Comparison of ENCODE assay signal across 24 cellular contexts in the genomic region with DNA sequence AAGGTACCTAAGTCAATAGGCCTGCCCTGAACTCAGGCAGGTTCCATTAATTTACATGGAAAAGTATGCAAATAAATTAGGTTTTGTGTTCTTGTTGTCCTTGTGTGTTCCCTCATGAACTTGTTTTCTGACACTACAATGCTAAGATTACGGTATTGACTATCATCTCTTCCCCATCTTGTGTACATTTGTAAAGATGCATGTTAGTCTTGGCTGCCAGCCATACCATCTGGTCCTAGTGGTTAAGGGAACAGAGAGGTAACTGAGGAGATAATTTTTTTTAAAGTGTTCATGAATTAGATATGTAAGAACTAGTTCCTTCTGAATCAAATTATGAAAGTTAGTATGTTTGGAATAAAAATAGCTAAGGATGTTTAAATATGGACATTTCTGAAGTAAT.
DNase-seq lines count a peak whose midpoint lies in the region; FAIRE-seq and TF ChIP-seq lines count a peak whose summit lies in the region.
"Had no signal": no experiment of that assay in that cellular context is flagged by ENCODE, and none has a peak within 500 bp of the region (broad histone marks: within the 10 kb centered on the region; RNA-seq: fewer than 3 reads in every experiment).

No MANE protein-coding gene starts in this region.

- H3K27me3 ChIP-seq in esophagus muscularis mucosa (no peaks in the 10 kb centered on the region), GM23248 (replicated peaks; ENCODE audit: insufficient read depth) (no peaks in the 10 kb centered on the region)
- H3K27me3 ChIP-seq: BLaER1, right atrium auricular region, upper lobe of left lung had no signal

- H2AFZ ChIP-seq in GM23248: no peak overlapping the region

- FAIRE-seq in islet of Langerhans (lab: Jason Lieb, UNC): peak; percentile 13

- no peak for TF ChIP-seq POLR2A in esophagus muscularis mucosa (IDR thresholded peaks at IDR 0.05; ENCODE audit: low read depth)

- H3K4me3 ChIP-seq in esophagus muscularis mucosa (no peak overlapping the region), GM23248 (no peak overlapping the region)
- H3K4me3 ChIP-seq: BLaER1, mucosa of descending colon, right atrium auricular region, upper lobe of left lung had no signal

- H3K36me3 ChIP-seq in esophagus muscularis mucosa: no peaks in the 10 kb centered on the region
- no peaks in the 10 kb centered on the region for H3K36me3 ChIP-seq in GM23248 (ENCODE audit: low read depth)
- H3K36me3 ChIP-seq: BLaER1, right atrium auricular region, upper lobe of left lung had no signal

- no peak overlapping the region for H3K4me2 ChIP-seq in GM23248 (ENCODE audit: unreplicated experiment)
- H3K4me2 ChIP-seq: BLaER1 had no signal

- in situ Hi-C loops in GM23248 (cut with MboI): no loop called here

- DNase-seq in DMS 273 (lab: John Stamatoyannopoulos, UW; ENCODE audit: unreplicated experiment): peak; percentile 22
- no peak for DNase-seq in DMS 273 treated with DMSO at 0.1 percent for 48 hours (lab: John Stamatoyannopoulos, UW)
- peak; percentile 75 to 84 for DNase-seq in NCI-H524 (lab: John Stamatoyannopoulos, UW)
- peak; percentile 28 for DNase-seq in amniotic epithelial cell (ENCODE audit: low read depth)
- no peak for DNase-seq in esophagus muscularis mucosa (ENCODE audit: extremely low spot score)
- DNase-seq in GM23248: no peak
- DNase-seq in T-helper 1 cell: no peak
- DNase-seq: activated CD8-positive, alpha-beta T cell treated with anti-CD3 and anti-CD28 coated beads for 36 hours; activated naive CD8-positive, alpha-beta T cell treated with anti-CD3 and anti-CD28 coated beads, Interleukin-2, amount 10 ng/mL, durations not matched to agents 7 days and 5 days; activated T-cell treated with anti-CD3 and anti-CD28 coated beads, Interleukin-2, amount 50 U/mL, for 72 hours; effector CD8-positive, alpha-beta T cell; foreskin melanocyte; H9; Kasumi-1; mucosa of descending colon; NCI-H1436 treated with DMSO at 0.1 percent for 48 hours; NCI-H526; stimulated activated naive CD8-positive, alpha-beta T cell treated with anti-CD3 and anti-CD28 coated beads, Interleukin-15, Interleukin-2, amounts not matched to agents 100 U/mL and 50 U/mL, for 24 hours; upper lobe of left lung had no signal

- WGBS in esophagus muscularis mucosa: 68% methylated on average over 1 of the region's 1 CpG
- 97 to 100% methylated on average over 1 of the region's 1 CpG for WGBS in GM23248 (ENCODE audit: low coverage in 1 of 2, low lambda C conversion rate in 2 of 2, missing lambda C conversion rate in 2 of 2), 2 experiments

- H3F3A ChIP-seq in GM23248 (ENCODE audit: insufficient read depth): no peaks in the 10 kb centered on the region

- TF ChIP-seq CTCF in esophagus muscularis mucosa (IDR thresholded peaks at IDR 0.05): no peak

- H3K79me2 ChIP-seq in GM23248 (ENCODE audit: insufficient read depth): no peaks in the 10 kb centered on the region

- TF ChIP-seq EP300 in esophagus muscularis mucosa (IDR thresholded peaks at IDR 0.05): no peak

- intact Hi-C loops in esophagus muscularis mucosa (cut with DNase I): no loop called here

- H3K27ac ChIP-seq in esophagus muscularis mucosa (replicated peaks in 1 of 4): no peak overlapping the region
- H3K27ac ChIP-seq in GM23248: no peak overlapping the region
- H3K27ac ChIP-seq: 22Rv1, BLaER1, right atrium auricular region, RWPE1, upper lobe of left lung had no signal

- H4K20me1 ChIP-seq in GM23248 (ENCODE audit: insufficient read depth): no peaks in the 10 kb centered on the region
- H4K20me1 ChIP-seq: BLaER1 had no signal

- H3K9ac ChIP-seq in GM23248: no peak overlapping the region
- H3K9ac ChIP-seq: BLaER1 had no signal

- H3K9me3 ChIP-seq in esophagus muscularis mucosa: no peaks in the 10 kb centered on the region
- no peaks in the 10 kb centered on the region for H3K9me3 ChIP-seq in GM23248 (ENCODE audit: low read depth)
- H3K9me3 ChIP-seq: BLaER1, mucosa of descending colon, right atrium auricular region, upper lobe of left lung had no signal

- H3K4me1 ChIP-seq in esophagus muscularis mucosa: no peaks in the 10 kb centered on the region
- peaks cover 7% of the 10 kb centered on the region; the same call in 1 of the 2 replicates for H3K4me1 ChIP-seq in GM23248 (ENCODE audit: insufficient read depth)
- H3K4me1 ChIP-seq: BLaER1, right atrium auricular region, upper lobe of left lung had no signal

- no peaks in the 10 kb centered on the region for H3K9me2 ChIP-seq in GM23248 (ENCODE audit: insufficient read depth)

Comparison
In these comparisons a context has a peak if more than half of its experiments do, and no peak if none do; other contexts are left out.
1. DNase-seq: peak in DMS 273 (single experiment), NCI-H524 (2 of 2) and amniotic epithelial cell (single experiment); none in DMS 273 treated with DMSO at 0.1 percent for 48 hours (single experiment), esophagus muscularis mucosa (single experiment), GM23248 (single experiment) and T-helper 1 cell (0 of 5).